8 cellular contexts compared by ENCODE assay signal in genomic region chr2:55232084-55232862, GRCh38. TPM values are rescaled to one million over a fixed set of nuclear protein-coding genes. Genes with fewer than 3 reads are reported as not detected.
DNase-seq lines count a peak whose midpoint lies in the region; ATAC-seq and TF ChIP-seq lines count a peak whose summit lies in the region.

Gene CLHC1, minus strand, starts transcription at chr2:55232293. Its CDS starts 9,882 bp downstream, at chr2:55222411.
Gene RPS27A, plus strand, starts transcription at chr2:55232688. Its CDS starts 137 bp downstream, at chr2:55232825.

- peak; percentile 50 to 84 for TF ChIP-seq POLR2A in adrenal gland (IDR thresholded peaks at IDR 0.05)

- intact Hi-C loops in adrenal gland (cut with DNase I) = no loop called here
- intact Hi-C loops in left cardiac atrium (cut with DNase I) = no loop called here
- intact Hi-C loops in posterior vena cava (cut with DNase I) = no loop called here
- intact Hi-C loops in upper lobe of right lung (cut with DNase I) = no loop called here

- DNase-seq in NCI-H1436 (lab: John Stamatoyannopoulos, UW) = peak; percentile 87
- peak; percentile 93 for DNase-seq in T follicular helper cell (ENCODE audit: low read depth)
- peak; percentile 90 to 94 (median 92) for DNase-seq in adrenal gland
- DNase-seq in left cardiac atrium = peak; percentile 92
- peak; percentile 97 for DNase-seq in posterior vena cava (ENCODE audit: low spot score)
- DNase-seq in upper lobe of right lung = peak; percentile 95

- H3K9me3 ChIP-seq in adrenal gland (replicated peaks in 1 of 3) = no peaks in the 10 kb centered on the region
- H3K9me3 ChIP-seq in upper lobe of right lung = no peaks in the 10 kb centered on the region

- H3K4me1 ChIP-seq in adrenal gland (replicated peaks in 1 of 2) = peaks cover 9 to 22% of the 10 kb centered on the region in 2 donors
- H3K4me1 ChIP-seq in upper lobe of right lung = peaks cover 30% of the 10 kb centered on the region

- peak within 1 kb of the TSS; percentile 92 to 98 (median 96) for H3K27ac ChIP-seq in adrenal gland
- H3K27ac ChIP-seq in upper lobe of right lung = peak within 1 kb of the TSS; percentile 96

- H3K4me3 ChIP-seq in GM12875 (ENCODE audit: low read depth, low read length) (peak within 1 kb of the TSS; percentile 80), adrenal gland (peak within 1 kb of the TSS; percentile 76 to 98 (median 84)), upper lobe of right lung (peak within 1 kb of the TSS; percentile 80)

- 0 to 1% (median 0%) methylated on average over 35 to 37 of the region's 37 CpGs for WGBS in adrenal gland, 4 donors

- H3K36me3 ChIP-seq in adrenal gland (replicated peaks in 1 of 2) (peaks cover 0 to 36% of the 10 kb centered on the region in 2 donors), upper lobe of right lung (peaks cover 37% of the 10 kb centered on the region)

- H3K27me3 ChIP-seq in adrenal gland (no peaks in the 10 kb centered on the region), upper lobe of right lung (no peaks in the 10 kb centered on the region)

- no peak for TF ChIP-seq CTCF in GM12875 (IDR thresholded peaks at IDR 0.05; ENCODE audit: borderline replicate concordance, insufficient read depth, low read depth, low read length)
- TF ChIP-seq CTCF in adrenal gland (IDR thresholded peaks at IDR 0.05) = peak in 2 of 6 experiments; percentile 12 to 26
- TF ChIP-seq CTCF in upper lobe of right lung (IDR thresholded peaks at IDR 0.05) = no peak

- ATAC-seq in HG02798 (IDR thresholded peaks at IDR 0.05; ENCODE audit: poor library complexity, unreplicated experiment) (peak; percentile 89), left cardiac atrium (peak; percentile 95 to 96), upper lobe of right lung (peak; percentile 94)

RNA-seq across cellular contexts. Expression of gene CLHC1, which starts in this region (rescaled TPM):
- total RNA-seq in adrenal gland = 10 to 100 TPM in 3 of 8 donors, 1 to 10 TPM in 5; 4.7 to 13.8 (median 7.9) TPM
- polyA plus RNA-seq in adrenal gland = 10 to 100 TPM in 2 of 3 donors, 1 to 10 TPM in 1; 9.8 to 17.8 (median 16.5) TPM
- total RNA-seq in left cardiac atrium = 1 to 10 TPM; 5.4 to 8.1 TPM
- total RNA-seq in posterior vena cava = 1 to 10 TPM; 7.1 to 9.3 TPM
- 12.3 TPM for total RNA-seq in upper lobe of right lung

RNA-seq across cellular contexts. Expression of gene RPS27A, which starts in this region (rescaled TPM):
- total RNA-seq in adrenal gland (1,000 to 10,000 TPM in 1 of 8 donors, 100 to 1,000 TPM in 7; 493 to 1,770 (median 789) TPM), left cardiac atrium (100 to 1,000 TPM; 562 to 564 TPM), posterior vena cava (100 to 1,000 TPM; 782 to 816 TPM), upper lobe of right lung (706 TPM)
- 1,000 to 10,000 TPM in 2 of 3 donors, 100 to 1,000 TPM in 1; 835 to 1,338 (median 1,054) TPM for polyA plus RNA-seq in adrenal gland

Comparison
In these comparisons a context has a peak if more than half of its experiments do, and no peak if none do; other contexts are left out.
1. Peak in every context shown above with its lines: DNase-seq, ATAC-seq, H3K4me3 ChIP-seq and H3K27ac ChIP-seq.